ENCODE assay signal across 29 cellular contexts in genomic region chr6:30350519-30350918, GRCh38.
"Had no signal": no experiment of that assay in that cellular context is flagged by ENCODE, and none has a peak within 500 bp of the region (broad histone marks: within the 10 kb centered on the region; RNA-seq: fewer than 3 reads in every experiment).

No MANE protein-coding gene starts in this region.

- H3K4me3 ChIP-seq: hepatocyte, lung, neural progenitor cell, right lobe of liver, smooth muscle cell, upper lobe of left lung had no signal

- H3K36me3 ChIP-seq: neural progenitor cell, right lobe of liver had no signal

- H3K27me3 ChIP-seq: hepatocyte, neural progenitor cell, right lobe of liver, upper lobe of left lung had no signal

- H3K9me3 ChIP-seq: right lobe of liver, upper lobe of left lung had no signal

- ATAC-seq: left lobe of liver, right lobe of liver, T-cell had no signal

- DNase-seq: activated CD4-positive, alpha-beta T cell treated with anti-CD3 and anti-CD28 coated beads, Interleukin-2, amount 50 U/mL, for 1 hour; activated CD4-positive, CD25-positive, alpha-beta regulatory T cell treated with anti-CD3 and anti-CD28 coated beads, Interleukin-2, amount 50 U/mL, for 72 hours; activated CD8-positive, alpha-beta memory T cell treated with anti-CD3 and anti-CD28 coated beads, Interleukin-2, amount 50 U/mL, for 4 hours; activated effector memory CD4-positive, alpha-beta T cell treated with anti-CD3 and anti-CD28 coated beads, Interleukin-2, amount 50 U/mL, for 16 hours; activated naive CD4-positive, alpha-beta T cell treated with anti-CD3 and anti-CD28 coated beads, Interleukin-2, amount 10 ng/mL, durations not matched to agents 7 days and 5 days; activated T-cell treated with anti-CD3 and anti-CD28 coated beads, Interleukin-2, amount 50 U/mL, for 48 hours; anterior cingulate cortex; brain microvascular endothelial cell; central memory CD4-positive, alpha-beta T cell; dermis blood vessel endothelial cell; effector CD8-positive, alpha-beta T cell; erythroblast; glutamatergic neuron; immature natural killer cell; naive B cell; posterior cingulate gyrus; right lobe of liver; stimulated activated CD4-positive, alpha-beta T cell treated with anti-CD3 and anti-CD28 coated beads, Interleukin-15, amount 100 ng/mL, for 24 hours; stimulated activated CD4-positive, alpha-beta T cell treated with anti-CD3 and anti-CD28 coated beads, Interleukin-2, amount 100 ng/mL, for 48 hours; stimulated activated CD8-positive, alpha-beta memory T cell treated with anti-CD3 and anti-CD28 coated beads, Interleukin-4, amount 100 ng/mL, for 48 hours; stimulated activated naive CD4-positive, alpha-beta T cell; T-cell; upper lobe of left lung; WERI-Rb-1 had no signal

- H3K27ac ChIP-seq: brain microvascular endothelial cell, hepatocyte, neural progenitor cell, right lobe of liver, upper lobe of left lung, WERI-Rb-1 had no signal

- H3K4me3 Mint-ChIP-seq: activated naive CD4-positive, alpha-beta T cell treated with anti-CD3 and anti-CD28 coated beads, Interleukin-2, amount 10 ng/mL, durations not matched to agents 7 days and 5 days; immature natural killer cell; neural progenitor cell; T-cell had no signal

- H3K27ac Mint-ChIP-seq: activated naive CD4-positive, alpha-beta T cell treated with anti-CD3 and anti-CD28 coated beads, Interleukin-2, amount 10 ng/mL, durations not matched to agents 7 days and 5 days; immature natural killer cell; neural progenitor cell; T-cell had no signal

- H3K9me3 Mint-ChIP-seq: activated naive CD4-positive, alpha-beta T cell treated with anti-CD3 and anti-CD28 coated beads, Interleukin-2, amount 10 ng/mL, durations not matched to agents 7 days and 5 days; immature natural killer cell; naive B cell; neural progenitor cell; T-cell had no signal
